Comparison of ENCODE assay signal across 32 cellular contexts in the genomic region with DNA sequence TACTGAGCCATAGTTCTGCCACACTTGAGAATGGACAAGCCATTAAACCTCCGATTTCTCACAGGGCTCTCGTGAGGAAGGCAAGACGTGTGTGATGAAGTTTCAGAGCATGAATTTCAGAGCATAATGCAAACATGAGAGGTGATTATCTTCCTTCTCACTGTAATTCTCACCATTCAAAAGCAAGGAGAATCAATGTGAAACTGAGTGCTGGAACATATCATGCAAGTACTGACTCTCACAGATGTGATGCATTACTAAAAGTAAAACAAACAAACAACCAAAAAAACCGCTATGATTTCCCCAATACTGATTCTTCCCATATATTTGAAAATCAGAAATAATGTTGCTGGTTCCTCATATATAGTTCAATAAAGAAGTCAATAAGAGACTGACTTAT. TPM values are rescaled to one million over a fixed set of nuclear protein-coding genes. Genes with fewer than 3 reads are reported as not detected.
DNase-seq lines count a peak whose midpoint lies in the region; ATAC-seq, FAIRE-seq and TF ChIP-seq lines count a peak whose summit lies in the region.
"Had no signal": no experiment of that assay in that cellular context is flagged by ENCODE, and none has a peak within 500 bp of the region (broad histone marks: within the 10 kb centered on the region; RNA-seq: fewer than 3 reads in every experiment).

No MANE protein-coding gene starts in this region.

- no peak overlapping the region for H3K4me3 Mint-ChIP-seq in astrocyte (ENCODE audit: unreplicated experiment)
- H3K4me3 Mint-ChIP-seq: activated CD8-positive, alpha-beta T cell treated with anti-CD3 and anti-CD28 coated beads, Interleukin-2, amount 10 ng/mL, durations not matched to agents 7 days and 5 days; CD4-positive, alpha-beta T cell; H9; natural killer cell treated with Interleukin-12 subunit alpha and Interleukin-12 subunit beta and Interleukin-15 and Interleukin-18, amount 100 ng/mL, for 72 hours had no signal

- no peak overlapping the region for H2AFZ ChIP-seq in astrocyte (ENCODE audit: low read depth, low read length)

- TF ChIP-seq RAD21 in A549 (conservative IDR thresholded peaks at IDR 0.05 in 1 of 2, IDR thresholded peaks at IDR 0.05 in 1 of 2), result no peak

- H3K4me1 Mint-ChIP-seq in astrocyte (ENCODE audit: low read depth, unreplicated experiment), result peaks cover 56% of the 10 kb centered on the region

- no peak overlapping the region for H3K9ac ChIP-seq in astrocyte (ENCODE audit: low read length)

- peak overlapping the region; percentile 13 for H3K27ac Mint-ChIP-seq in astrocyte (ENCODE audit: unreplicated experiment)
- H3K27ac Mint-ChIP-seq: activated CD8-positive, alpha-beta T cell treated with anti-CD3 and anti-CD28 coated beads, Interleukin-2, amount 10 ng/mL, durations not matched to agents 7 days and 5 days; activated naive CD4-positive, alpha-beta T cell treated with anti-CD3 and anti-CD28 coated beads, Interleukin-2, amount 50 U/mL, for 72 hours; CD4-positive, alpha-beta T cell; natural killer cell treated with Interleukin-12 subunit alpha and Interleukin-12 subunit beta and Interleukin-15 and Interleukin-18, amount 100 ng/mL, for 72 hours had no signal

- peaks cover 3% of the 10 kb centered on the region for H3K36me3 Mint-ChIP-seq in astrocyte (ENCODE audit: low read depth, unreplicated experiment)
- H3K36me3 Mint-ChIP-seq: activated naive CD4-positive, alpha-beta T cell treated with anti-CD3 and anti-CD28 coated beads, Interleukin-2, amount 50 U/mL, for 72 hours; natural killer cell treated with Interleukin-12 subunit alpha and Interleukin-12 subunit beta and Interleukin-15 and Interleukin-18, amount 100 ng/mL, for 72 hours had no signal

- H3K4me2 ChIP-seq in A549 (peak overlapping the region; percentile 44; the same call in 2 of the 3 replicates), astrocyte (ENCODE audit: low read length) (peak overlapping the region; percentile 27)

- TF ChIP-seq CTCF in A549 (IDR thresholded peaks at IDR 0.05) (no peak), astrocyte (IDR thresholded peaks at IDR 0.05; ENCODE audit: insufficient read depth, low read depth, low read length) (no peak)

- H3K27me3 ChIP-seq in astrocyte (ENCODE audit: insufficient read depth, low read length), result no peaks in the 10 kb centered on the region
- H3K27me3 ChIP-seq: esophagus squamous epithelium, gastrocnemius medialis, ovary, stomach, thyroid gland had no signal

- ATAC-seq in A549 (no peak), GM18868 (IDR thresholded peaks at IDR 0.05; ENCODE audit: unreplicated experiment) (peak; percentile 45), HG03095 (IDR thresholded peaks at IDR 0.05; ENCODE audit: unreplicated experiment) (peak; percentile 57), GM18511 (IDR thresholded peaks at IDR 0.05; ENCODE audit: unreplicated experiment) (no peak)
- ATAC-seq: activated CD8-positive, alpha-beta T cell treated with anti-CD3 and anti-CD28 coated beads, Interleukin-2, amount 10 ng/mL, durations not matched to agents 7 days and 5 days; activated naive CD4-positive, alpha-beta T cell treated with anti-CD3 and anti-CD28 coated beads, Interleukin-2, amount 50 U/mL, for 72 hours; gastrocnemius medialis; mucosa of descending colon; natural killer cell treated with Interleukin-12 subunit alpha and Interleukin-12 subunit beta and Interleukin-15 and Interleukin-18, amount 100 ng/mL, for 72 hours had no signal

- H4K20me1 ChIP-seq in astrocyte (ENCODE audit: insufficient read depth, low read length), result no peaks in the 10 kb centered on the region

- TF ChIP-seq POLR2A in A549 (IDR thresholded peaks at IDR 0.05; ENCODE audit: low read length), result no peak

- no peaks in the 10 kb centered on the region for H3K79me2 ChIP-seq in astrocyte (ENCODE audit: insufficient read depth, low read length)

- H3K9me3 ChIP-seq in A549, result no peaks in the 10 kb centered on the region
- no peaks in the 10 kb centered on the region for H3K9me3 ChIP-seq in astrocyte (ENCODE audit: insufficient read depth, low read depth, low read length)
- H3K9me3 ChIP-seq: esophagus squamous epithelium, gastrocnemius medialis, mucosa of descending colon, ovary, stomach, thyroid gland had no signal

- no peak for TF ChIP-seq EP300 in A549 (IDR thresholded peaks at IDR 0.05)

- 84% methylated on average over 4 of the region's 4 CpGs for WGBS in A549 (ENCODE audit: missing lambda C conversion rate)

- H3K27ac ChIP-seq in A549, result no peak overlapping the region
- H3K27ac ChIP-seq in astrocyte (ENCODE audit: low read depth, low read length), result no peak overlapping the region
- H3K27ac ChIP-seq: esophagus squamous epithelium, gastrocnemius medialis, ovary, skin epidermis, stomach, thyroid gland had no signal

- CTCF ChIA-PET in A549 (lab: Yijun Ruan, JAX), result no interaction called here

- POLR2A ChIA-PET in A549 (lab: Yijun Ruan, JAX), result no interaction called here

- no peak overlapping the region for H3K4me3 ChIP-seq in A549
- H3K4me3 ChIP-seq in astrocyte (ENCODE audit: insufficient read depth, low read depth, low read length), result no peak overlapping the region
- H3K4me3 ChIP-seq: esophagus squamous epithelium, gastrocnemius medialis, lung, mucosa of descending colon, ovary, skin epidermis, stomach, thyroid gland had no signal

- H3K4me1 ChIP-seq in A549 (peaks cover 75% of the 10 kb centered on the region), astrocyte (ENCODE audit: insufficient read depth, low read length) (peaks cover 44% of the 10 kb centered on the region)
- H3K4me1 ChIP-seq: gastrocnemius medialis had no signal

- H3K9me3 Mint-ChIP-seq in astrocyte (ENCODE audit: unreplicated experiment), result peaks cover 12% of the 10 kb centered on the region
- H3K9me3 Mint-ChIP-seq: CD4-positive, alpha-beta T cell; H9 had no signal

- DNase-seq in A549 (ENCODE audit: low read depth in 1 of 2, low spot score in 1 of 2) (no peak), astrocyte (ENCODE audit: low read depth) (no peak), COLO668 (lab: John Stamatoyannopoulos, UW; ENCODE audit: unreplicated experiment) (no peak), NCI-H345 treated with DMSO at 0.1 percent for 48 hours (lab: John Stamatoyannopoulos, UW; ENCODE audit: unreplicated experiment) (no peak)
- no peak for DNase-seq in stimulated activated CD4-positive, alpha-beta T cell treated with anti-CD3 and anti-CD28 coated beads, Interleukin-15, amount 100 ng/mL, for 24 hours
- DNase-seq: 8988T; activated CD8-positive, alpha-beta T cell treated with anti-CD3 and anti-CD28 coated beads, Interleukin-2, amount 10 ng/mL, durations not matched to agents 7 days and 5 days; activated T-cell treated with anti-CD3 and anti-CD28 coated beads for 4 hours; AML-193; CD4-positive, alpha-beta T cell; central memory CD4-positive, alpha-beta T cell; DMS 273 treated with DMSO at 0.1 percent for 48 hours; esophagus squamous epithelium; gastrocnemius medialis; H9; mucosa of descending colon; NCI-H1092; NCI-H187 treated with DMSO at 0.1 percent for 48 hours; NCI-H526; stimulated activated CD4-positive, alpha-beta T cell treated with anti-CD3 and anti-CD28 coated beads, Interleukin-1b, Interleukin-23, amount 100 ng/mL, for 48 hours; stimulated activated CD8-positive, alpha-beta memory T cell treated with anti-CD3 and anti-CD28 coated beads, Interleukin-4, amount 100 ng/mL, for 48 hours; stomach; thyroid gland had no signal

- H3K36me3 ChIP-seq in astrocyte (ENCODE audit: insufficient read depth, low read length), result no peaks in the 10 kb centered on the region
- H3K36me3 ChIP-seq: esophagus squamous epithelium, gastrocnemius medialis, ovary, stomach, thyroid gland had no signal

- no peak for FAIRE-seq in A549 (lab: Jason Lieb, UNC)
- no peak for FAIRE-seq in astrocyte (lab: Jason Lieb, UNC)

- no peaks in the 10 kb centered on the region for H3K27me3 Mint-ChIP-seq in astrocyte (ENCODE audit: low read depth, unreplicated experiment)

TF ChIP-seq in A549, 52 proteins besides CTCF, POLR2A, EP300 and RAD21 (continues in another document):
- no peak for TF ChIP-seq SMC3 (IDR thresholded peaks at IDR 0.05)
- no peak for TF ChIP-seq KDM1A (IDR thresholded peaks at IDR 0.05; ENCODE audit: low read depth)
- no peak for TF ChIP-seq PBX3 (IDR thresholded peaks at IDR 0.05)
- TF ChIP-seq FOSL2 (IDR thresholded peaks at IDR 0.05), result no peak
- TF ChIP-seq FOSL2 (CRISPR knock-in tag; IDR thresholded peaks at IDR 0.05), result no peak
- TF ChIP-seq USF2 (IDR thresholded peaks at IDR 0.05), result no peak
- TF ChIP-seq HOXA7 (CRISPR knock-in tag; IDR thresholded peaks at IDR 0.05), result no peak
- no peak for TF ChIP-seq JUN (IDR thresholded peaks at IDR 0.05)
- TF ChIP-seq NPAS2 (CRISPR knock-in tag; IDR thresholded peaks at IDR 0.05; ENCODE audit: borderline replicate concordance), result no peak
- TF ChIP-seq MYC (IDR thresholded peaks at IDR 0.05; ENCODE audit: borderline replicate concordance, low read length), result no peak
- TF ChIP-seq NR3C1 (IDR thresholded peaks at IDR 0.05), result no peak
- no peak for TF ChIP-seq RCOR1 (IDR thresholded peaks at IDR 0.05; ENCODE audit: low read depth, low read length)
- no peak for TF ChIP-seq HDAC2 (IDR thresholded peaks at IDR 0.05)
- no peak for TF ChIP-seq CHD4 (IDR thresholded peaks at IDR 0.05; ENCODE audit: borderline replicate concordance)
- no peak for TF ChIP-seq RFX5 (IDR thresholded peaks at IDR 0.05)

RNA-seq across cellular contexts. Expression of gene P3H2, which starts 23.7 kb away (rescaled TPM):
- polyA plus RNA-seq in A549 (2011; rRNA removed), result 59.9 and 72.5 TPM in 2 replicates
- 16.2 and 21.8 TPM in 2 replicates for polyA plus RNA-seq in A549 (2012; cell fraction: cytosol; rRNA removed)
- polyA plus RNA-seq in A549 (2012; cell fraction: nucleus; rRNA removed), result 21.9 and 29.7 TPM in 2 replicates
- polyA plus RNA-seq in A549 (2017; fragmentation: RNase III; extraction: RNeasy Plus Mini Kit Qiagen cat#74134 plus additional on column Dnase treatment), result 48.5 to 56.6 TPM (median 55.1 TPM) in 3 replicates
- polyA minus RNA-seq in A549 (2011; rRNA and poly(A)+ RNA removed), result 37.1 and 37.2 TPM in 2 replicates
- 46.9 and 57.7 TPM in 2 replicates for total RNA-seq in astrocyte
- total RNA-seq: activated CD8-positive, alpha-beta T cell treated with anti-CD3 and anti-CD28 coated beads, Interleukin-2, amount 10 ng/mL, durations not matched to agents 7 days and 5 days; activated naive CD4-positive, alpha-beta T cell treated with anti-CD3 and anti-CD28 coated beads, Interleukin-2, amount 50 U/mL, for 72 hours; CD4-positive, alpha-beta T cell; natural killer cell treated with Interleukin-12 subunit alpha and Interleukin-12 subunit beta and Interleukin-15 and Interleukin-18, amount 100 ng/mL, for 72 hours; T-helper 1 cell treated with Interleukin-12 subunit alpha and Interleukin-12 subunit beta and Interleukin-4 antibody, amounts not matched to agents 30 ng/mL and 1 ng/mL, for 36 hours had no signal

Comparison
In these comparisons a context has a peak if more than half of its experiments do, and no peak if none do; other contexts are left out.
1. ATAC-seq: peak in GM18868 (single experiment) and HG03095 (single experiment); none in A549 (0 of 2) and GM18511 (single experiment).